In the genomic region with DNA sequence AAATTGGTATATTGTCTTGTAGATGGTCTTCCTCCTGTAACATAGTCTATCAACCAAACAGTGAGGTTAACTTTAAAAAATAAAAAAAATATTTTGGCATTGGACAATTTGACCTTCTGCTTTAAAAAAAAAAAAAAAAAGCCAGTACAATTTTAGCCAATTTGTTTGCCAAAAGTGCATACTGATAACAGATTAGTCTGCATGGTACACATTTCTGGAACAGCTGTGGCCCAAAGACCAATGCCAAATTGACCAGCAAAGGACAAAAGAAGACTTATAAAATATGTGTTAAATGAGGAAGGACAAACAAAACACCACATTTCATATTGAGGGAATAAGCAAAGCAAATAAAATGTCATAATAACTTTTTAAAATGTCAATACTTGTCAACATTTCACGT, we compare ENCODE assay signal across 1 cellular context. TPM values are rescaled to one million over a fixed set of nuclear protein-coding genes. Genes with fewer than 3 reads are reported as not detected.
"Had no signal": no experiment of that assay in that cellular context is flagged by ENCODE, and none has a peak within 500 bp of the region (broad histone marks: within the 10 kb centered on the region; RNA-seq: fewer than 3 reads in every experiment).

No MANE protein-coding gene starts in this region.

RNA-seq across cellular contexts. Expression of a gene that starts 20.8 kb away (rescaled TPM):
- polyA plus RNA-seq: smooth muscle cell had no signal
